ENCODE assay signal across 11 cellular contexts in the genomic region with DNA sequence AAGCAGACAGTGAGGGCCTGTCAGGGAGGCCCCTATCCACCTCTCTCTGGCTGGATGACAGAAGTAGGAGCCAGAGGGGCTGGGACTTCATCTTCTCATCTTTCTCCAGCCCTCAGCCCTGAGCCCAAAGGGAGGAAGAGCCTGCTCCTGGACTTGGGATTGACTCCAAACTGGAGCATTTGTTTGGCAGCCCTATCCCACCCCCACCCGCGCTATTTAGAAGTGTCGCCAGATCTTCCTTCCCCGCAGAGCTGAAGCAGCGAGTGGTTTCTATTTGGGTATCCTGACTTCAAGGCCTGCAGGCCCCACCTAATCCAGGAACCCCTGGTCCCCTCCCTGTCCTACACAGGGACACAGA. TPM values are rescaled to one million over a fixed set of nuclear protein-coding genes. Genes with fewer than 3 reads are reported as not detected.
DNase-seq lines count a peak whose midpoint lies in the region; ATAC-seq and TF ChIP-seq lines count a peak whose summit lies in the region.
"Had no signal": no experiment of that assay in that cellular context is flagged by ENCODE, and none has a peak within 500 bp of the region (broad histone marks: within the 10 kb centered on the region; RNA-seq: fewer than 3 reads in every experiment).

No MANE protein-coding gene starts in this region.

- peaks cover 5% of the 10 kb centered on the region for H3K36me3 ChIP-seq in IMR-90 (ENCODE audit: control insufficient read depth, insufficient read depth, low read length)
- no peaks in the 10 kb centered on the region for H3K36me3 ChIP-seq in esophagus (ENCODE audit: control insufficient read depth in 2 of 2, insufficient read depth in 2 of 2, low read length in 1 of 2)
- peaks cover 0 to 10% (median 2%) of the 10 kb centered on the region in 5 donors for H3K36me3 ChIP-seq in subcutaneous abdominal adipose tissue (ENCODE audit: control insufficient read depth in 5 of 5, insufficient read depth in 5 of 5, low read length in 5 of 5)

- H3K27me3 ChIP-seq in IMR-90 (ENCODE audit: control insufficient read depth, insufficient read depth, low read length) (no peaks in the 10 kb centered on the region), esophagus (ENCODE audit: control insufficient read depth in 1 of 2, insufficient read depth in 2 of 2, low read length in 2 of 2) (no peaks in the 10 kb centered on the region), subcutaneous abdominal adipose tissue (ENCODE audit: control insufficient read depth in 5 of 5, insufficient read depth in 4 of 5, low read length in 5 of 5) (peaks cover 0 to 7% (median 3%) of the 10 kb centered on the region in 5 donors)
- no peaks in the 10 kb centered on the region for H3K27me3 ChIP-seq in CD4-positive, alpha-beta T cell (ENCODE audit: control insufficient read depth, insufficient read depth, low read length)

- no TSS peak for BruUV-seq in IMR-90 (replicated peaks; lab: Mats Ljungman, UMichigan)

- H2BK20ac ChIP-seq in IMR-90 (ENCODE audit: low read depth, low read length), result peak overlapping the region; percentile 72; the same call in 1 of the 2 replicates

- no peak overlapping the region for H3K4me3 Mint-ChIP-seq in memory B cell
- H3K4me3 Mint-ChIP-seq in CD4-positive, alpha-beta T cell, result no peak overlapping the region
- H3K4me3 Mint-ChIP-seq: T-helper 2 cell treated with Interferon-gamma antibody and Interleukin-4, amounts not matched to agents 5 μg/mL and 100 μg/mL, for 36 hours had no signal

- peaks cover 26% of the 10 kb centered on the region for H3K9me1 ChIP-seq in IMR-90 (ENCODE audit: insufficient read depth, low read length)

- H3K23ac ChIP-seq in IMR-90 (ENCODE audit: low read depth, low read length), result 0 out of 2 replicates have a peak overlapping the region, but pooled peaks have one; percentile 22

- dilution Hi-C loops in IMR-90 (cut with HindIII; ENCODE audit: low sequenced_read_pairs, unreplicated experiment), result no loop called here

- H4K8ac ChIP-seq in IMR-90 (ENCODE audit: low read depth in 2 of 2, low read length in 2 of 2), result peak overlapping the region in 1 of 2 experiments; percentile 93; a peak in 3 of 4 replicates

- peak; percentile 25 for DNase-seq in IMR-90
- no peak for DNase-seq in memory B cell (ENCODE audit: low spot score in 2 of 2)
- no peak for DNase-seq in CD4-positive, alpha-beta T cell
- DNase-seq in activated T-cell treated with anti-CD3 and anti-CD28 coated beads, Interleukin-2, amount 50 U/mL, for 1 hour, result no peak
- DNase-seq in NCI-H748 (lab: John Stamatoyannopoulos, UW; ENCODE audit: unreplicated experiment), result no peak
- DNase-seq in putamen (ENCODE audit: low spot score), result no peak
- DNase-seq: aorta; stimulated activated CD4-positive, alpha-beta T cell treated with anti-CD3 and anti-CD28 coated beads, Interleukin-1b, Interleukin-23, amount 100 ng/mL, for 48 hours had no signal

- no peak for TF ChIP-seq CTCF in IMR-90 (conservative IDR thresholded peaks at IDR 0.05; ENCODE audit: low read depth, low read length)
- TF ChIP-seq CTCF in CD4-positive, alpha-beta T cell (IDR thresholded peaks at IDR 0.05), result no peak

- H2AK5ac ChIP-seq in IMR-90 (ENCODE audit: low read depth, low read length), result peak overlapping the region; percentile 55

- TF ChIP-seq RAD21 in IMR-90 (IDR thresholded peaks at IDR 0.05; ENCODE audit: low read length), result no peak

- peaks cover 0 to 38% of the 10 kb centered on the region in 2 experiments; a peak in 2 of 4 replicates for H3K79me1 ChIP-seq in IMR-90 (ENCODE audit: low read depth in 1 of 2, low read length in 2 of 2)

- no peaks in the 10 kb centered on the region for H3K9me3 ChIP-seq in IMR-90 (ENCODE audit: control insufficient read depth, insufficient read depth, low read length)
- no peaks in the 10 kb centered on the region for H3K9me3 ChIP-seq in esophagus (ENCODE audit: control insufficient read depth in 2 of 2, insufficient read depth in 1 of 2, low read depth in 1 of 2, low read length in 1 of 2)
- no peaks in the 10 kb centered on the region for H3K9me3 ChIP-seq in subcutaneous abdominal adipose tissue (ENCODE audit: control insufficient read depth in 5 of 5, low read length in 5 of 5)
- H3K9me3 ChIP-seq in CD4-positive, alpha-beta T cell (ENCODE audit: control insufficient read depth, low read length), result no peaks in the 10 kb centered on the region

- no peak overlapping the region for H3K4me3 ChIP-seq in IMR-90 (ENCODE audit: insufficient read depth, low read depth, low read length)
- H3K4me3 ChIP-seq in esophagus (ENCODE audit: low read depth in 1 of 2, low read length in 2 of 2), result no peak overlapping the region
- H3K4me3 ChIP-seq in subcutaneous abdominal adipose tissue (ENCODE audit: low read depth in 1 of 5, low read length in 5 of 5), result peak overlapping the region in 1 of 5 donors; percentile 15

- H2AFZ ChIP-seq in IMR-90 (replicated peaks; ENCODE audit: low read length, poor library complexity), result peak overlapping the region; percentile 25

- no peak overlapping the region for H2BK5ac ChIP-seq in IMR-90 (ENCODE audit: low read depth, low read length, poor library complexity, severe bottlenecking)

- in situ Hi-C loops in IMR-90 (cut with MboI; ENCODE audit: low sequenced_read_pairs), result no loop called here

- H3K27me3 Mint-ChIP-seq in memory B cell, result peaks cover 2% of the 10 kb centered on the region
- H3K27me3 Mint-ChIP-seq in CD4-positive, alpha-beta T cell, result peaks cover 8% of the 10 kb centered on the region

- H3K9me3 Mint-ChIP-seq in memory B cell, result no peaks in the 10 kb centered on the region
- H3K9me3 Mint-ChIP-seq in CD4-positive, alpha-beta T cell, result no peaks in the 10 kb centered on the region
- H3K9me3 Mint-ChIP-seq: T-helper 2 cell treated with Interferon-gamma antibody and Interleukin-4, amounts not matched to agents 5 μg/mL and 100 μg/mL, for 36 hours had no signal

- peak overlapping the region; percentile 45 for H4K5ac ChIP-seq in IMR-90 (ENCODE audit: low read depth, low read length)

- POLR2A ChIA-PET in IMR-90 (lab: Charles Lee; ENCODE audit: unreplicated experiment), result no interaction called here
- POLR2A ChIA-PET in CD4-positive, alpha-beta T cell (lab: Charles Lee), result no interaction called here

- H3K4me1 Mint-ChIP-seq in memory B cell, result peaks cover 37% of the 10 kb centered on the region
- no peaks in the 10 kb centered on the region for H3K4me1 Mint-ChIP-seq in CD4-positive, alpha-beta T cell (ENCODE audit: low read depth)

- ATAC-seq in IMR-90 (ENCODE audit: low read depth) (peak; percentile 1; the same call in 1 of the 2 replicates), memory B cell (ENCODE audit: low read depth) (no peak)
- ATAC-seq in CD4-positive, alpha-beta T cell (ENCODE audit: poor library complexity), result no peak

- peak overlapping the region; percentile 90 for H3K14ac ChIP-seq in IMR-90 (replicated peaks; ENCODE audit: low read depth, low read length)

- H3K4me2 ChIP-seq in IMR-90 (ENCODE audit: low read depth, low read length), result no peak overlapping the region

- H2BK15ac ChIP-seq in IMR-90 (ENCODE audit: low read depth, low read length), result peak overlapping the region; percentile 8; the same call in 1 of the 3 replicates

- peak overlapping the region; percentile 75 for H3K4ac ChIP-seq in IMR-90 (ENCODE audit: low read depth, low read length)

- intact Hi-C loops in IMR-90 (cut with micrococcal nuclease), result no loop called here
- intact Hi-C loops in CD4-positive, alpha-beta T cell (cut with DNase I, micrococcal nuclease), result no loop called here

- H3K18ac ChIP-seq in IMR-90 (ENCODE audit: low read depth, low read length), result peak overlapping the region; percentile 2; the same call in 1 of the 2 replicates

- peak overlapping the region; percentile 50 for H2BK120ac ChIP-seq in IMR-90 (ENCODE audit: low read depth, low read length)

- H3K27ac ChIP-seq in IMR-90 (ENCODE audit: insufficient read depth, low read length) (peak overlapping the region; percentile 5; the same call in 1 of the 2 replicates), esophagus (ENCODE audit: low read depth in 2 of 2, low read length in 1 of 2) (peak overlapping the region; percentile 53 to 71), subcutaneous abdominal adipose tissue (ENCODE audit: low read depth, low read length) (peak overlapping the region; percentile 71)
- no peak overlapping the region for H3K27ac ChIP-seq in CD4-positive, alpha-beta T cell (ENCODE audit: low read depth, low read length)

- no peak overlapping the region for H3K56ac ChIP-seq in IMR-90 (ENCODE audit: extremely low read depth, insufficient read depth, low read length)

- CTCF ChIA-PET in IMR-90 (lab: Yijun Ruan, JAX), result no interaction called here
- CTCF ChIA-PET in CD4-positive, alpha-beta T cell (lab: Charles Lee), result no interaction called here

- H4K91ac ChIP-seq in IMR-90 (ENCODE audit: insufficient read depth, low read depth, low read length), result peak overlapping the region; percentile 40

- H3K27ac Mint-ChIP-seq in memory B cell, result peak overlapping the region; percentile 21
- H3K27ac Mint-ChIP-seq in CD4-positive, alpha-beta T cell, result no peak overlapping the region

- H3K4me1 ChIP-seq in IMR-90 (ENCODE audit: control insufficient read depth, insufficient read depth, low read length), result peaks cover 41% of the 10 kb centered on the region
- peaks cover 2 to 4% of the 10 kb centered on the region in 2 donors for H3K4me1 ChIP-seq in esophagus (ENCODE audit: control insufficient read depth in 2 of 2, insufficient read depth in 2 of 2, low read length in 1 of 2)
- H3K4me1 ChIP-seq in subcutaneous abdominal adipose tissue (ENCODE audit: control insufficient read depth in 5 of 5, insufficient read depth in 5 of 5, low read length in 5 of 5), result peaks cover 14 to 86% (median 54%) of the 10 kb centered on the region in 5 donors

- H3K9ac ChIP-seq in IMR-90 (ENCODE audit: low read depth, low read length), result no peak overlapping the region
- peak overlapping the region in 1 of 5 donors; percentile 51 for H3K9ac ChIP-seq in subcutaneous abdominal adipose tissue (ENCODE audit: low read length in 5 of 5)

- H3K36me3 Mint-ChIP-seq in memory B cell, result no peaks in the 10 kb centered on the region
- no peaks in the 10 kb centered on the region for H3K36me3 Mint-ChIP-seq in CD4-positive, alpha-beta T cell (ENCODE audit: low read depth)

- H2AK9ac ChIP-seq in IMR-90 (replicated peaks; ENCODE audit: low read depth, low read length, poor library complexity), result peak overlapping the region; percentile 63

- no CpG with 5 or more reads among the region's 5 CpGs for WGBS in IMR-90 (ENCODE audit: extremely low coverage in 2 of 2, insufficient read length in 1 of 2), 2 experiments
- WGBS in esophagus, 2 donors, result 46 to 49% methylated on average over 5 of the region's 5 CpGs

- no peak for TF ChIP-seq POLR2A in IMR-90 (IDR thresholded peaks at IDR 0.05; ENCODE audit: low read depth, low read length)

- no peaks in the 10 kb centered on the region; the same call in 1 of the 2 replicates for H4K20me1 ChIP-seq in IMR-90 (ENCODE audit: insufficient read depth, low read length)

RNA-seq across cellular contexts. Expression of gene NES, which starts 9.6 kb away (rescaled TPM):
- 40.1 and 46.1 TPM in 2 replicates for total RNA-seq in IMR-90 (2012; rRNA removed)
- polyA plus RNA-seq in IMR-90 (2012; rRNA removed) (25.3 and 26.7 TPM in 2 replicates), esophagus (1 to 10 TPM; 2.4 to 3.0 TPM)
- polyA plus RNA-seq in IMR-90 (2012; cell fraction: cytosol; rRNA removed), result 12.6 and 13.2 TPM in 2 replicates
- polyA plus RNA-seq in IMR-90 (2012; cell fraction: nucleus; rRNA removed; ENCODE audit: low replicate concordance), result 30.6 and 35.9 TPM in 2 replicates
- total RNA-seq in CD4-positive, alpha-beta T cell, result not detected

RNA-seq across cellular contexts. Expression of gene BCAN, which starts 25.7 kb away (rescaled TPM):
- not detected in 2 replicates for total RNA-seq in IMR-90 (2012; rRNA removed)
- polyA plus RNA-seq in IMR-90 (2012; rRNA removed), result 0.07 TPM in 1 of 2 replicates, not detected in the other
- polyA plus RNA-seq in IMR-90 (2012; cell fraction: cytosol; rRNA removed), result 0.04 and 0.11 TPM in 2 replicates
- 0.05 TPM in 2 replicates for polyA plus RNA-seq in IMR-90 (2012; cell fraction: nucleus; rRNA removed; ENCODE audit: low replicate concordance)
- polyA plus RNA-seq in esophagus, result under 1 TPM; 0.01 to 0.04 TPM
- not detected for total RNA-seq in CD4-positive, alpha-beta T cell

RNA-seq across cellular contexts. Expression of gene CRABP2, which starts 37.8 kb away (rescaled TPM):
- 6.1 and 6.3 TPM in 2 replicates for total RNA-seq in IMR-90 (2012; rRNA removed)
- polyA plus RNA-seq in IMR-90 (2012; rRNA removed), result 12.2 and 15.7 TPM in 2 replicates
- 12.2 and 23.5 TPM in 2 replicates for polyA plus RNA-seq in IMR-90 (2012; cell fraction: cytosol; rRNA removed)
- 6.7 and 8.7 TPM in 2 replicates for polyA plus RNA-seq in IMR-90 (2012; cell fraction: nucleus; rRNA removed; ENCODE audit: low replicate concordance)
- 1,000 to 10,000 TPM; 1,310 to 1,799 TPM for polyA plus RNA-seq in esophagus
- 1 to 10 TPM; 3.2 to 4.2 TPM for total RNA-seq in CD4-positive, alpha-beta T cell

RNA-seq across cellular contexts. Expression of gene HAPLN2, which starts 48.4 kb away (rescaled TPM):
- not detected in 2 replicates for total RNA-seq in IMR-90 (2012; rRNA removed)
- not detected in 2 replicates for polyA plus RNA-seq in IMR-90 (2012; rRNA removed)
- 0.35 TPM in 1 of 2 replicates, not detected in the other for polyA plus RNA-seq in IMR-90 (2012; cell fraction: cytosol; rRNA removed)
- polyA plus RNA-seq in IMR-90 (2012; cell fraction: nucleus; rRNA removed; ENCODE audit: low replicate concordance), result 0.20 and 0.21 TPM in 2 replicates
- polyA plus RNA-seq in esophagus, result under 1 TPM; 0.14 to 0.28 TPM
- under 1 TPM; 0.44 to 0.56 TPM for total RNA-seq in CD4-positive, alpha-beta T cell

Comparison
In these comparisons a context has a peak if more than half of its experiments do, and no peak if none do; other contexts are left out.
1. RNA of gene NES, which starts 9.6 kb away (total RNA-seq): 40.1 to 46.1 TPM in IMR-90; not detected in CD4-positive, alpha-beta T cell; every median in the first group is over 10 times any median in the second.